In the genomic region with DNA sequence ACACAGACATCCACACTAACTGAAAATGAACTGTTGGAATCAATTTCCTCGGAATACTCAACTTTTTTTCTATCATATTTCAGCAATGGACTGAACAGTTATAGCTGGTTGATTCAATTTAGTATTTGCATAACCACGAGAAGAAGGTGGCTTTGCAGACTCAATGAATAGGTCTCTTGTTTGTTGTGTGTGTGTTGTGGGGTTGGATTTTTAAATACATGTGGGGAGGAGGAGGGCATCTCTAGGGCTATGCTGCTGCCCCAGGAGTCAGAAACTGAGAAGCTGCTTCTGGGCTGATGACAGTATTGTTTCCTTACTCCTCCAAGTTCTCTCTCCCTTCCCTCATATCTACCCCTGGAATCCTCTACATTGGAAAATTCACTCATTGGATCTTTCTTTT, we compare ENCODE assay signal across 33 cellular contexts. TPM values are rescaled to one million over a fixed set of nuclear protein-coding genes. Genes with fewer than 3 reads are reported as not detected.
"Had no signal": no experiment of that assay in that cellular context is flagged by ENCODE, and none has a peak within 500 bp of the region (broad histone marks: within the 10 kb centered on the region; RNA-seq: fewer than 3 reads in every experiment).

No MANE protein-coding gene starts in this region.

- H3K27ac ChIP-seq: breast epithelium, esophagus muscularis mucosa, foreskin keratinocyte, heart right ventricle, left lung, lower lobe of right lung, neural progenitor cell, testis, transverse colon, uterus, VCaP had no signal

- DNase-seq: activated CD4-positive, alpha-beta memory T cell treated with anti-CD3 and anti-CD28 coated beads, Interleukin-2, amount 10 ng/mL, durations not matched to agents 7 days and 5 days; activated CD4-positive, alpha-beta T cell treated with anti-CD3 and anti-CD28 coated beads, Interleukin-2, amount 10 ng/mL, durations not matched to agents 7 days and 5 days; activated CD4-positive, CD25-positive, alpha-beta regulatory T cell treated with anti-CD3 and anti-CD28 coated beads, Interleukin-2, amount 50 U/mL, for 72 hours; activated CD8-positive, alpha-beta memory T cell treated with anti-CD3 and anti-CD28 coated beads, Interleukin-2, amount 50 U/mL, for 48 hours; activated gamma-delta T cell; activated naive CD4-positive, alpha-beta T cell treated with anti-CD3 and anti-CD28 coated beads, Interleukin-2, amount 50 U/mL, for 16 hours; activated T-cell treated with anti-CD3 and anti-CD28 coated beads, Interleukin-2, amount 50 U/mL, for 24 hours; amygdala; central memory CD4-positive, alpha-beta T cell; dermis blood vessel endothelial cell; effector CD4-positive, alpha-beta T cell; foreskin keratinocyte; heart right ventricle; kidney glomerular epithelial cell; left lung; lower lobe of right lung; mesenchymal stem cell; naive thymus-derived CD8-positive, alpha-beta T cell; stimulated activated CD4-positive, alpha-beta T cell treated with anti-CD3 and anti-CD28 coated beads, Interleukin-12 subunit alpha, Interleukin-12 subunit beta, amount 100 ng/mL, for 4 hours; stimulated activated CD4-positive, alpha-beta T cell treated with anti-CD3 and anti-CD28 coated beads, Interleukin-4, amount 100 ng/mL, for 1 hour; stimulated activated naive CD8-positive, alpha-beta T cell treated with anti-CD3 and anti-CD28 coated beads, Interleukin-15, Interleukin-2, amounts not matched to agents 100 U/mL and 50 U/mL, for 24 hours; T-helper 9 cell; testis; transverse colon; uterus had no signal

- H3K36me3 Mint-ChIP-seq: neural progenitor cell had no signal

- FAIRE-seq: colon, TTC549 had no signal

- H3K4me3 Mint-ChIP-seq: activated CD4-positive, alpha-beta memory T cell treated with anti-CD3 and anti-CD28 coated beads, Interleukin-2, amount 10 ng/mL, durations not matched to agents 7 days and 5 days; activated CD4-positive, alpha-beta T cell treated with anti-CD3 and anti-CD28 coated beads, Interleukin-2, amount 10 ng/mL, durations not matched to agents 7 days and 5 days; activated T-cell treated with anti-CD3 and anti-CD28 coated beads, Interleukin-2, amount 50 U/mL, for 24 hours; naive thymus-derived CD8-positive, alpha-beta T cell; neural progenitor cell had no signal

- H3K4me3 ChIP-seq: breast epithelium, esophagus muscularis mucosa, heart right ventricle, left lung, lower lobe of right lung, neural progenitor cell, skin epidermis, testis, transverse colon, uterus had no signal

- H3K4me1 ChIP-seq: breast epithelium, left lung, testis had no signal

- H2AFZ ChIP-seq: neural progenitor cell had no signal

- H3K27me3 ChIP-seq: foreskin keratinocyte had no signal

- H3K27ac Mint-ChIP-seq: activated CD4-positive, alpha-beta memory T cell treated with anti-CD3 and anti-CD28 coated beads, Interleukin-2, amount 10 ng/mL, durations not matched to agents 7 days and 5 days; activated CD4-positive, alpha-beta T cell treated with anti-CD3 and anti-CD28 coated beads, Interleukin-2, amount 10 ng/mL, durations not matched to agents 7 days and 5 days; activated T-cell treated with anti-CD3 and anti-CD28 coated beads, Interleukin-2, amount 50 U/mL, for 24 hours; neural progenitor cell had no signal

- H3K9me3 ChIP-seq: breast epithelium, esophagus muscularis mucosa, heart right ventricle, left lung, lower lobe of right lung, testis, transverse colon, uterus had no signal

- ATAC-seq: foreskin keratinocyte; heart right ventricle; left lung; lower lobe of right lung; naive thymus-derived CD8-positive, alpha-beta T cell; sciatic nerve; stimulated activated naive CD8-positive, alpha-beta T cell treated with anti-CD3 and anti-CD28 coated beads, Interleukin-15, Interleukin-2, amounts not matched to agents 100 U/mL and 50 U/mL, for 24 hours had no signal

- H3K36me3 ChIP-seq: breast epithelium, esophagus muscularis mucosa, heart right ventricle, left lung, lower lobe of right lung, neural progenitor cell, transverse colon, uterus had no signal

RNA-seq across cellular contexts. Expression of a gene that starts 28.6 kb away (rescaled TPM):
- total RNA-seq: activated CD4-positive, alpha-beta T cell treated with anti-CD3 and anti-CD28 coated beads, Interleukin-2, amount 10 ng/mL, durations not matched to agents 7 days and 5 days; naive thymus-derived CD8-positive, alpha-beta T cell; transverse colon had no signal
- polyA plus RNA-seq: naive thymus-derived CD8-positive, alpha-beta T cell had no signal
